8 cellular contexts compared by ENCODE assay signal in the genomic region with DNA sequence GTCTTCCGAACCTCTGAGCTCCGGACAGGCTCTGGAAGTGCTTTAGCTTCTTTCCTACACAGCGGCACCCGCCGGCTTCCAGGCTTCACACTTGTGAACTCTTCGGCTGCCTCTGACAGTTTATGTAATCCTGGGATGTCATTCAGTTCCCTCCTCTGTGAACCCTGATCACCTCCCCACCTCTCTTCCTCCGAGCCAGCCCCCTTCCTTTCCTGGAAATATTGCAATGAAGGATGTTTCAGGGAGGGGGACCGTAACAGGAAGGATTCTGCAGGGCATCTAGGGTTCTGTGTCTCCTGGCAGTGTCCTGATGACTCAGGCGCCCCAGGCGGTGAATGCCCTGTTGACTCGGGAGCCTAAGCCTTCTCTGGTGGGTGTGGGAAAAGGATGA. TPM values are rescaled to one million over a fixed set of nuclear protein-coding genes. Genes with fewer than 3 reads are reported as not detected.
DNase-seq lines count a peak whose midpoint lies in the region; ATAC-seq and TF ChIP-seq lines count a peak whose summit lies in the region.

A gene (minus strand): TSS at position 95 of the 391 bp plus-strand sequence. CDS start 104 bp downstream, outside the sequence.

- peaks cover 3% of the 10 kb centered on the region for H3K9me3 ChIP-seq in mammary epithelial cell (replicated peaks; ENCODE audit: insufficient read depth, low read length)

- peak within 1 kb of the TSS; percentile 84 for H3K4me2 ChIP-seq in mammary epithelial cell (ENCODE audit: insufficient read depth, low read depth, low read length)

- peak within 1 kb of the TSS; percentile 81 for H2AFZ ChIP-seq in mammary epithelial cell (ENCODE audit: low read depth, low read length)

- H3K36me3 ChIP-seq in mammary epithelial cell (ENCODE audit: insufficient read depth, low read length) = no peaks in the 10 kb centered on the region

- H3K27me3 Mint-ChIP-seq in activated CD4-positive, alpha-beta T cell treated with anti-CD3 and anti-CD28 coated beads, Interleukin-2, amount 10 ng/mL, durations not matched to agents 24 days and 14 days = peaks cover 18% of the 10 kb centered on the region

- BruUV-seq in mammary epithelial cell (replicated peaks; lab: Mats Ljungman, UMichigan) = no TSS peak

- peak; percentile 66 for ATAC-seq in left lobe of liver

- H3K27ac Mint-ChIP-seq in activated CD4-positive, alpha-beta T cell treated with anti-CD3 and anti-CD28 coated beads, Interleukin-2, amount 10 ng/mL, durations not matched to agents 24 days and 14 days = peak within 1 kb of the TSS; percentile 60

- DNase-seq in activated CD4-positive, alpha-beta T cell treated with anti-CD3 and anti-CD28 coated beads, Interleukin-2, amount 10 ng/mL, durations not matched to agents 24 days and 14 days = no peak
- no peak for DNase-seq in activated CD4-positive, alpha-beta T cell treated with anti-CD3 and anti-CD28 coated beads, Interleukin-2, amount 50 U/mL, for 4 hours
- DNase-seq in NCI-H146 treated with DMSO at 0.1 percent for 48 hours (lab: John Stamatoyannopoulos, UW; ENCODE audit: unreplicated experiment) (peak; percentile 5), mammary epithelial cell (peak; percentile 61), left lobe of liver (ENCODE audit: low spot score) (peak; percentile 84), GM19238 (ENCODE audit: insufficient read length, low spot score) (no peak), NCI-H2227 treated with DMSO at 0.1 percent for 48 hours (lab: John Stamatoyannopoulos, UW) (no peak)

- dilution Hi-C loops in mammary epithelial cell (cut with HindIII; ENCODE audit: low sequenced_read_pairs) = no loop called here

- intact Hi-C loops in activated CD4-positive, alpha-beta T cell treated with anti-CD3 and anti-CD28 coated beads, Interleukin-2, amount 10 ng/mL, durations not matched to agents 24 days and 14 days (cut with micrococcal nuclease) = no loop called here
- intact Hi-C loops in mammary epithelial cell (cut with micrococcal nuclease) = loop anchor here (5.0 to 10.0 kb wide), 2 partner anchors 41 to 228 kb away; a partner anchor contains a TSS

- no peaks in the 10 kb centered on the region for H3K9me3 Mint-ChIP-seq in activated CD4-positive, alpha-beta T cell treated with anti-CD3 and anti-CD28 coated beads, Interleukin-2, amount 10 ng/mL, durations not matched to agents 24 days and 14 days

- no peak within 1 kb of the TSS for H3K9ac ChIP-seq in mammary epithelial cell (ENCODE audit: insufficient read depth, low read length)

- no peaks in the 10 kb centered on the region for H3K27me3 ChIP-seq in mammary epithelial cell (ENCODE audit: insufficient read depth, low read length)

- peak within 1 kb of the TSS; percentile 4 to 44 (median 40) for H3K4me3 ChIP-seq in mammary epithelial cell (replicated peaks in 1 of 3; ENCODE audit: insufficient read depth in 1 of 3, low read depth in 2 of 3, low read length in 3 of 3)

- H4K20me1 ChIP-seq in mammary epithelial cell (ENCODE audit: insufficient read depth, low read length) = no peaks in the 10 kb centered on the region

- no peaks in the 10 kb centered on the region for H3K79me2 ChIP-seq in mammary epithelial cell (ENCODE audit: insufficient read depth, low read length)

- no peak for TF ChIP-seq CTCF in mammary epithelial cell (conservative IDR thresholded peaks at IDR 0.05 in 1 of 2, IDR thresholded peaks at IDR 0.05 in 1 of 2; ENCODE audit: extremely low read depth in 1 of 2, insufficient read depth in 1 of 2, low read depth in 1 of 2, low read length in 2 of 2)

- in situ Hi-C loops in mammary epithelial cell (cut with MboI; ENCODE audit: low sequenced_read_pairs in 2 of 2) = loop anchor here (5.0 to 10.0 kb wide), 3 partner anchors 61 to 228 kb away; a partner anchor contains a TSS

- CTCF ChIA-PET in mammary epithelial cell (lab: Charles Lee; ENCODE audit: low non-redundant PET) = no interaction called here

- H3K4me3 Mint-ChIP-seq in activated CD4-positive, alpha-beta T cell treated with anti-CD3 and anti-CD28 coated beads, Interleukin-2, amount 10 ng/mL, durations not matched to agents 24 days and 14 days = peak within 1 kb of the TSS; percentile 81

- H3K36me3 Mint-ChIP-seq in activated CD4-positive, alpha-beta T cell treated with anti-CD3 and anti-CD28 coated beads, Interleukin-2, amount 10 ng/mL, durations not matched to agents 24 days and 14 days (ENCODE audit: low read depth) = no peaks in the 10 kb centered on the region

- WGBS in mammary epithelial cell (ENCODE audit: low coverage, missing lambda C conversion rate) = 9% methylated on average over 11 of the region's 11 CpGs

- H3K4me1 ChIP-seq in mammary epithelial cell (ENCODE audit: insufficient read depth, low read length) = peaks cover 28% of the 10 kb centered on the region

- H3K27ac ChIP-seq in mammary epithelial cell (ENCODE audit: insufficient read depth, low read depth, low read length) = no peak within 1 kb of the TSS
- H3K27ac ChIP-seq in temporal lobe (ENCODE audit: low read depth, low read length) = peak within 1 kb of the TSS; percentile 47

- peaks cover 24% of the 10 kb centered on the region for H3K4me1 Mint-ChIP-seq in activated CD4-positive, alpha-beta T cell treated with anti-CD3 and anti-CD28 coated beads, Interleukin-2, amount 10 ng/mL, durations not matched to agents 24 days and 14 days

RNA-seq across cellular contexts. Expression of the gene that starts here (rescaled TPM):
- total RNA-seq in activated CD4-positive, alpha-beta T cell treated with anti-CD3 and anti-CD28 coated beads, Interleukin-2, amount 10 ng/mL, durations not matched to agents 24 days and 14 days = 0.31 and 0.35 TPM in 2 replicates
- total RNA-seq in mammary epithelial cell = 1 to 10 TPM in 1 of 2 donors, under 1 TPM in 1; 0.83 to 2.4 TPM
- polyA plus RNA-seq in mammary epithelial cell = 1.5 TPM
- 4.0 TPM for polyA minus RNA-seq in mammary epithelial cell
- 211 TPM for total RNA-seq in left lobe of liver
- 4.4 TPM for total RNA-seq in temporal lobe

Comparison
In these comparisons a context has a peak if more than half of its experiments do, and no peak if none do; other contexts are left out.
1. RNA of the gene that starts here (total RNA-seq): 211 TPM in left lobe of liver (single experiment); 4.4 TPM in temporal lobe (single experiment), 0.83 to 2.4 TPM in mammary epithelial cell and 0.31 to 0.35 TPM in activated CD4-positive, alpha-beta T cell treated with anti-CD3 and anti-CD28 coated beads, Interleukin-2, amount 10 ng/mL, durations not matched to agents 24 days and 14 days; every median in the first group is over 10 times any median in the second.
2. DNase-seq: peak in NCI-H146 treated with DMSO at 0.1 percent for 48 hours (single experiment), mammary epithelial cell (single experiment) and left lobe of liver (single experiment); none in activated CD4-positive, alpha-beta T cell treated with anti-CD3 and anti-CD28 coated beads, Interleukin-2, amount 10 ng/mL, durations not matched to agents 24 days and 14 days (single experiment), activated CD4-positive, alpha-beta T cell treated with anti-CD3 and anti-CD28 coated beads, Interleukin-2, amount 50 U/mL, for 4 hours (0 of 2), GM19238 (single experiment) and NCI-H2227 treated with DMSO at 0.1 percent for 48 hours (single experiment).